ENCODE assay signal across 21 cellular contexts in the genomic region with DNA sequence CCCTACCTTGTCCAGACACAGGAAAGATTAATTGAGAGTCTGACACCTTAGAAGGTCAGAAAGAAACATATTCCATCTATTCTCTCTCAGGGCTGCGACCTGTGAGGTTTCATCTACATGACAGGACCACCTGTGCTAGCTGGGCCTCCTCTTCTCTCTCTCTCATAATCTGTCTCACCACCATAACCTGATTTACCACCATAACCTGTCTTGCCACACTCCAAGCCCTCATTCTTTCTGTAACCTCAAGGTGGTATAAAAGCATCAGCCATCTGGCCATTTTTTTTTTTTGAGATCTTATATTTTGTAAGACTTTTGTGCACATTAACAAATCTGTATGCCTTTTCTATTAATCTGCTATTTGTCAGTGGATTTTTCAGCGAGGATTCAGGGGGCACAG.
A peak's percentile ranks its signal among the peaks of the same experiment; 100 is the strongest.
DNase-seq lines count a peak whose midpoint lies in the region; ATAC-seq, FAIRE-seq and TF ChIP-seq lines count a peak whose summit lies in the region.
"Had no signal": no experiment of that assay in that cellular context is flagged by ENCODE, and none has a peak within 500 bp of the region (broad histone marks: within the 10 kb centered on the region; RNA-seq: fewer than 3 reads in every experiment).

No MANE protein-coding gene starts in this region.

- no peaks in the 10 kb centered on the region for H3K27me3 Mint-ChIP-seq in activated CD4-positive, alpha-beta T cell treated with anti-CD3 and anti-CD28 coated beads, Interleukin-2, amount 10 ng/mL, durations not matched to agents 24 days and 14 days
- no peaks in the 10 kb centered on the region for H3K27me3 Mint-ChIP-seq in T-helper 2 cell treated with Interferon-gamma antibody and Interleukin-4, amounts not matched to agents 5 μg/mL and 100 μg/mL, for 36 hours (ENCODE audit: low read depth)
- no peaks in the 10 kb centered on the region for H3K27me3 Mint-ChIP-seq in mesothelial cell of epicardium (ENCODE audit: low read depth)
- H3K27me3 Mint-ChIP-seq: stimulated activated naive B cell treated with anti-CD40 and anti-IgM and Interleukin-4, amounts not matched to agents 10 μg/mL and 1 μg/mL and 100 μg/mL, for 72 hours had no signal

- H3K36me3 Mint-ChIP-seq in activated CD4-positive, alpha-beta T cell treated with anti-CD3 and anti-CD28 coated beads, Interleukin-2, amount 10 ng/mL, durations not matched to agents 24 days and 14 days (ENCODE audit: low read depth): peaks cover 28% of the 10 kb centered on the region
- H3K36me3 Mint-ChIP-seq in T-helper 2 cell treated with Interferon-gamma antibody and Interleukin-4, amounts not matched to agents 5 μg/mL and 100 μg/mL, for 36 hours (ENCODE audit: low read depth): peaks cover 32% of the 10 kb centered on the region
- H3K36me3 Mint-ChIP-seq in mesothelial cell of epicardium: peaks cover 20% of the 10 kb centered on the region

- no peak for ATAC-seq in HG03378 (IDR thresholded peaks at IDR 0.05; ENCODE audit: unreplicated experiment)
- ATAC-seq: A549, mucosa of descending colon had no signal

- FAIRE-seq in GM19239 (lab: Jason Lieb, UNC): peak; percentile 88
- FAIRE-seq: A549, frontal cortex had no signal

- no peak for TF ChIP-seq CTCF in mesothelial cell of epicardium (IDR thresholded peaks at IDR 0.05; ENCODE audit: unreplicated experiment)

- H3K4me3 Mint-ChIP-seq in activated CD4-positive, alpha-beta T cell treated with anti-CD3 and anti-CD28 coated beads, Interleukin-2, amount 10 ng/mL, durations not matched to agents 24 days and 14 days: no peak overlapping the region
- no peak overlapping the region for H3K4me3 Mint-ChIP-seq in T-helper 2 cell treated with Interferon-gamma antibody and Interleukin-4, amounts not matched to agents 5 μg/mL and 100 μg/mL, for 36 hours
- no peak overlapping the region for H3K4me3 Mint-ChIP-seq in mesothelial cell of epicardium
- H3K4me3 Mint-ChIP-seq: stimulated activated naive B cell treated with anti-CD40 and anti-IgM and Interleukin-4, amounts not matched to agents 10 μg/mL and 1 μg/mL and 100 μg/mL, for 72 hours had no signal

- intact Hi-C loops in activated CD4-positive, alpha-beta T cell treated with anti-CD3 and anti-CD28 coated beads, Interleukin-2, amount 10 ng/mL, durations not matched to agents 24 days and 14 days (cut with micrococcal nuclease): loop anchor here (5.0 kb wide), 1 partner anchor 236 kb away; a partner anchor contains a TSS

- peaks cover 38% of the 10 kb centered on the region for H3K4me1 Mint-ChIP-seq in activated CD4-positive, alpha-beta T cell treated with anti-CD3 and anti-CD28 coated beads, Interleukin-2, amount 10 ng/mL, durations not matched to agents 24 days and 14 days
- H3K4me1 Mint-ChIP-seq in T-helper 2 cell treated with Interferon-gamma antibody and Interleukin-4, amounts not matched to agents 5 μg/mL and 100 μg/mL, for 36 hours (ENCODE audit: low read depth): peaks cover 49% of the 10 kb centered on the region
- H3K4me1 Mint-ChIP-seq in mesothelial cell of epicardium: peaks cover 27% of the 10 kb centered on the region

- H3K9me3 Mint-ChIP-seq in activated CD4-positive, alpha-beta T cell treated with anti-CD3 and anti-CD28 coated beads, Interleukin-2, amount 10 ng/mL, durations not matched to agents 24 days and 14 days: peaks cover 16% of the 10 kb centered on the region
- peaks cover 8% of the 10 kb centered on the region for H3K9me3 Mint-ChIP-seq in T-helper 2 cell treated with Interferon-gamma antibody and Interleukin-4, amounts not matched to agents 5 μg/mL and 100 μg/mL, for 36 hours
- H3K9me3 Mint-ChIP-seq in mesothelial cell of epicardium: peaks cover 16% of the 10 kb centered on the region
- H3K9me3 Mint-ChIP-seq: stimulated activated naive B cell treated with anti-CD40 and anti-IgM and Interleukin-4, amounts not matched to agents 10 μg/mL and 1 μg/mL and 100 μg/mL, for 72 hours had no signal

- peak overlapping the region; percentile 14 for H3K27ac Mint-ChIP-seq in activated CD4-positive, alpha-beta T cell treated with anti-CD3 and anti-CD28 coated beads, Interleukin-2, amount 10 ng/mL, durations not matched to agents 24 days and 14 days
- H3K27ac Mint-ChIP-seq in T-helper 2 cell treated with Interferon-gamma antibody and Interleukin-4, amounts not matched to agents 5 μg/mL and 100 μg/mL, for 36 hours: peak overlapping the region; percentile 24
- H3K27ac Mint-ChIP-seq in mesothelial cell of epicardium: peak overlapping the region; percentile 2
- H3K27ac Mint-ChIP-seq: stimulated activated naive B cell treated with anti-CD40 and anti-IgM and Interleukin-4, amounts not matched to agents 10 μg/mL and 1 μg/mL and 100 μg/mL, for 72 hours had no signal

- DNase-seq in activated CD4-positive, alpha-beta T cell treated with anti-CD3 and anti-CD28 coated beads, Interleukin-2, amount 10 ng/mL, durations not matched to agents 24 days and 14 days: no peak
- no peak for DNase-seq in activated CD4-positive, alpha-beta T cell treated with anti-CD3 and anti-CD28 coated beads for 1 hour
- no peak for DNase-seq in GM19239 (ENCODE audit: insufficient read length, low spot score)
- no peak for DNase-seq in T-helper 2 cell treated with Interferon-gamma antibody and Interleukin-4, amounts not matched to agents 5 μg/mL and 100 μg/mL, for 36 hours (ENCODE audit: low spot score)
- no peak for DNase-seq in mesothelial cell of epicardium (ENCODE audit: low spot score in 2 of 2, unreplicated experiment in 2 of 2)
- no peak for DNase-seq in nucleus accumbens (lab: John Stamatoyannopoulos, UW)
- DNase-seq in iPS-NIHi11 (ENCODE audit: low spot score): no peak
- DNase-seq: activated T-cell treated with anti-CD3 and anti-CD28 coated beads, Interleukin-2, amount 50 U/mL, for 1 hour; anterior cingulate cortex; C1 segment of cervical spinal cord; colonic mucosa; mucosa of descending colon; NCI-H1436 treated with DMSO at 0.1 percent for 48 hours; NCI-H2227 treated with DMSO at 0.1 percent for 48 hours; occipital lobe; SHP77; stimulated activated naive B cell treated with anti-CD40 and anti-IgM and Interleukin-4, amounts not matched to agents 10 μg/mL and 1 μg/mL and 100 μg/mL, for 72 hours; upper lobe of left lung had no signal
